In genomic region chr22:16793831-16794230, GRCh38 we compare ENCODE assay signal across 1 cellular context.
TF ChIP-seq lines count a peak whose summit lies in the region.

No MANE protein-coding gene starts in this region.

TF ChIP-seq in H1, 55 proteins besides CTCF, POLR2A, EP300 and RAD21:
- TF ChIP-seq TBP (IDR thresholded peaks at IDR 0.05; ENCODE audit: low read depth, low read length) (no peak), EGR1 (IDR thresholded peaks at IDR 0.05; ENCODE audit: borderline replicate concordance, low read depth, low read length) (no peak), POU5F1 (IDR thresholded peaks at IDR 0.05; ENCODE audit: low read depth, low read length) (no peak), TCF12 (IDR thresholded peaks at IDR 0.05; ENCODE audit: low read depth, low read length) (no peak), HDAC6 (IDR thresholded peaks at IDR 0.05; ENCODE audit: low read depth, low read length) (no peak), RBBP5 (IDR thresholded peaks at IDR 0.05; ENCODE audit: borderline replicate concordance, low read depth, low read length) (no peak), TEAD4 (IDR thresholded peaks at IDR 0.05; ENCODE audit: low read depth, low read length) (no peak), GABPA (IDR thresholded peaks at IDR 0.05; ENCODE audit: borderline replicate concordance, insufficient read depth, low read length) (no peak), CEBPB (IDR thresholded peaks at IDR 0.05; ENCODE audit: low read depth, low read length) (no peak), SIX5 (IDR thresholded peaks at IDR 0.05; ENCODE audit: low read depth, low read length) (no peak), CREB1 (IDR thresholded peaks at IDR 0.05) (no peak), MAX (IDR thresholded peaks at IDR 0.05) (no peak), BRCA1 (IDR thresholded peaks at IDR 0.05; ENCODE audit: low read depth, low read length) (no peak), USF2 (IDR thresholded peaks at IDR 0.05; ENCODE audit: low read length) (no peak), CTBP2 (IDR thresholded peaks at IDR 0.05; ENCODE audit: borderline replicate concordance, insufficient read depth, insufficient read length, low read length) (no peak), CHD1 (IDR thresholded peaks at IDR 0.05; ENCODE audit: low read depth, low read length) (no peak), HDAC2 (IDR thresholded peaks at IDR 0.05; ENCODE audit: borderline replicate concordance in 1 of 2, low read depth in 2 of 2, low read length in 2 of 2) (no peak), E2F6 (IDR thresholded peaks at IDR 0.05) (no peak), ATF2 (IDR thresholded peaks at IDR 0.05; ENCODE audit: low read length) (no peak)
TF ChIP-seq in H1: peak in this region for 0.
